ENCODE assay signal across 1 cellular context in genomic region chr1:227909188-227909587, GRCh38.
TF ChIP-seq lines count a peak whose summit lies in the region.

No MANE protein-coding gene starts in this region.

TF ChIP-seq in K562, 482 proteins besides CTCF, POLR2A, EP300 and RAD21:
- TF ChIP-seq ZNF512 (tag; IDR thresholded peaks at IDR 0.05) (peak; percentile 90), ZNF766 (CRISPR knock-in tag; conservative IDR thresholded peaks at IDR 0.05) (no peak)
